In the genomic region with DNA sequence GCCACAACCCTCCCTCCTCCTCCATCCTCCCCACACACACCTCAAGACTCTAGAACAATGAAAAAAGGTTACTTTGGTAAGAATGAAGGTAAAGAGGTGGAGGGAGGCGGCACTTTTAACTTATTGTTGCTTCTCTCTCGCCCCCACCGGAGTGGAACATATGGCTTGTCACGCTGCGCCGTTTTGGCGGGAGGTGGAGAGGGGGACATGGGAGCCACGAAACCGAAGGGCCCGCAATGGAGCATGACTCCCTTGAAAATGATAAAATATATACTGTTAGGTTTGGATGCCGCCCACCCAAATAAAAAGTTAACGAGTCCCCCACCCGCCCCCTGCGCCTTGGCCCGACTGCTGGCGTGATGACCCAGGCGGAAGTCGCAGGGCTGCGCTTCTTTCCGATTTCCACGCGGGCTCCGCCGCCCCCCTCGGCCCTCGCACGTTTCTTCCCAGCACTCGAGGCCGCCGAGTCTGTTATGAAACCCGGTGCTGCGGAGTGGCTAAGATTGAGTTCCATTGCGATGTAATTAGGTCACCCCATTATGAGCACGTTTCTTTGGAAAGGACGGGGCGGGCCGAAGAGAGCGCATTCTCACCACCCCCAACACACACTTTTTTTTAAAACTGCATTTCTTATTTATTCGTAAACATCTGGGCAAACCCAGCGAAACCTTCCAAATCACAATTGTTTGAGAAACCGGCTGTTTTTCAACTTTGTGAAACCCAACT, we compare ENCODE assay signal across 8 cellular contexts. TPM values are rescaled to one million over a fixed set of nuclear protein-coding genes. Genes with fewer than 3 reads are reported as not detected.
DNase-seq lines count a peak whose midpoint lies in the region; ATAC-seq and TF ChIP-seq lines count a peak whose summit lies in the region.

No MANE protein-coding gene starts in this region.

- peak overlapping the region; percentile 96 for H4K91ac ChIP-seq in IMR-90 (ENCODE audit: insufficient read depth, low read depth, low read length)

- ATAC-seq in IMR-90 (ENCODE audit: low read depth) (peak; percentile 22), left lung (peak; percentile 48), HG02588 (IDR thresholded peaks at IDR 0.05; ENCODE audit: unreplicated experiment) (no peak)

- H2BK15ac ChIP-seq in IMR-90 (ENCODE audit: low read depth, low read length), result peak overlapping the region; percentile 94

- intact Hi-C loops in IMR-90 (cut with micrococcal nuclease), result loop anchor here (5.0 to 10.0 kb wide), 3 partner anchors 329 to 649 kb away; no protein-coding TSS in a partner anchor
- intact Hi-C loops in left lung (cut with DNase I), result loop anchor here in 1 of 2 donors (10.0 kb wide), 1 partner anchor 399 kb away; no protein-coding TSS in a partner anchor

- peaks cover 4 to 19% of the 10 kb centered on the region in 2 experiments; a peak in 2 of 4 replicates for H3K79me1 ChIP-seq in IMR-90 (ENCODE audit: low read depth in 1 of 2, low read length in 2 of 2)

- H3K36me3 ChIP-seq in IMR-90 (ENCODE audit: control insufficient read depth, insufficient read depth, low read length) (peaks cover 24% of the 10 kb centered on the region), left lung (peaks cover 0 to 23% of the 10 kb centered on the region in 2 donors)

- peaks cover 14% of the 10 kb centered on the region for H3K4me1 ChIP-seq in IMR-90 (ENCODE audit: control insufficient read depth, insufficient read depth, low read length)
- H3K4me1 ChIP-seq in left lung, result peaks cover 6 to 28% of the 10 kb centered on the region in 2 donors

- peak overlapping the region; percentile 71 for H2BK20ac ChIP-seq in IMR-90 (ENCODE audit: low read depth, low read length)

- peak overlapping the region; percentile 90 for H4K5ac ChIP-seq in IMR-90 (ENCODE audit: low read depth, low read length)

- H3K4me3 ChIP-seq in IMR-90 (ENCODE audit: insufficient read depth, low read depth, low read length) (peak overlapping the region; percentile 72), choroid plexus epithelial cell (ENCODE audit: low read depth, low read length) (peak overlapping the region; percentile 98), left lung (peak overlapping the region; percentile 59 to 78)

- peak overlapping the region; percentile 98 for H2AK5ac ChIP-seq in IMR-90 (ENCODE audit: low read depth, low read length)

- peaks cover 36% of the 10 kb centered on the region for H4K20me1 ChIP-seq in IMR-90 (ENCODE audit: insufficient read depth, low read length)

- dilution Hi-C loops in IMR-90 (cut with HindIII; ENCODE audit: low sequenced_read_pairs, unreplicated experiment), result no loop called here

- H3K9me3 ChIP-seq in IMR-90 (ENCODE audit: control insufficient read depth, insufficient read depth, low read length), result no peaks in the 10 kb centered on the region
- H3K9me3 ChIP-seq in left lung, result no peaks in the 10 kb centered on the region

- POLR2A ChIA-PET in IMR-90 (lab: Charles Lee; ENCODE audit: unreplicated experiment), result interaction anchor here (1.6 to 2.9 kb wide), 2 partner anchors 13 to 20 kb away, joined by 4 to 16 read pairs; no protein-coding TSS in a partner anchor

- TF ChIP-seq CTCF in IMR-90 (conservative IDR thresholded peaks at IDR 0.05; ENCODE audit: low read depth, low read length), result no peak
- TF ChIP-seq CTCF in choroid plexus epithelial cell (conservative IDR thresholded peaks at IDR 0.05; ENCODE audit: low read depth, low read length), result no peak
- no peak for TF ChIP-seq CTCF in left lung (IDR thresholded peaks at IDR 0.05)

- H2BK120ac ChIP-seq in IMR-90 (ENCODE audit: low read depth, low read length), result peak overlapping the region; percentile 93

- H3K18ac ChIP-seq in IMR-90 (ENCODE audit: low read depth, low read length), result peak overlapping the region; percentile 94

- H3K56ac ChIP-seq in IMR-90 (ENCODE audit: extremely low read depth, insufficient read depth, low read length), result peak overlapping the region; percentile 97

- peak; percentile 62 for TF ChIP-seq POLR2A in IMR-90 (IDR thresholded peaks at IDR 0.05; ENCODE audit: low read depth, low read length)

- H3K27ac ChIP-seq in IMR-90 (ENCODE audit: insufficient read depth, low read length) (peak overlapping the region; percentile 98), left lung (peak overlapping the region; percentile 100)

- BruUV-seq in IMR-90 (replicated peaks; lab: Mats Ljungman, UMichigan), result no TSS peak

- H2BK5ac ChIP-seq in IMR-90 (ENCODE audit: low read depth, low read length, poor library complexity, severe bottlenecking), result peak overlapping the region; percentile 78

- peak; percentile 72 for DNase-seq in Caki2 (ENCODE audit: low read depth)
- DNase-seq in IMR-90, result peak; percentile 95
- DNase-seq in activated CD4-positive, alpha-beta T cell treated with anti-CD3 and anti-CD28 coated beads for 24 hours (ENCODE audit: low read depth in 2 of 2), result peak; percentile 71 to 75
- peak; percentile 96 for DNase-seq in choroid plexus epithelial cell (ENCODE audit: low read depth)
- peak; percentile 90 to 95 for DNase-seq in left lung
- peak; percentile 77 to 91 for DNase-seq in stimulated activated CD4-positive, alpha-beta T cell treated with anti-CD3 and anti-CD28 coated beads, Interleukin-4, amount 100 ng/mL, for 4 hours
- DNase-seq in SHP77 treated with DMSO at 0.1 percent for 48 hours (lab: John Stamatoyannopoulos, UW), result no peak

- H3K4me2 ChIP-seq in IMR-90 (ENCODE audit: low read depth, low read length), result peak overlapping the region; percentile 80

- CTCF ChIA-PET in IMR-90 (lab: Yijun Ruan, JAX), result no interaction called here

- peak overlapping the region; percentile 93 for H3K23ac ChIP-seq in IMR-90 (ENCODE audit: low read depth, low read length)

- H3K27me3 ChIP-seq in IMR-90 (ENCODE audit: control insufficient read depth, insufficient read depth, low read length), result no peaks in the 10 kb centered on the region
- H3K27me3 ChIP-seq in left lung, result no peaks in the 10 kb centered on the region

- H3K9ac ChIP-seq in IMR-90 (ENCODE audit: low read depth, low read length), result peak overlapping the region; percentile 97

- H3K9me1 ChIP-seq in IMR-90 (ENCODE audit: insufficient read depth, low read length), result peaks cover 7% of the 10 kb centered on the region; the same call in 1 of the 2 replicates

- peak overlapping the region; percentile 45 for H2AFZ ChIP-seq in IMR-90 (replicated peaks; ENCODE audit: low read length, poor library complexity)

- peak overlapping the region; percentile 91 to 97 for H4K8ac ChIP-seq in IMR-90 (ENCODE audit: low read depth in 2 of 2, low read length in 2 of 2)

- in situ Hi-C loops in Caki2 (cut with HindIII; ENCODE audit: low pct_unique_long_range_greater_than_20kb, low sequenced_read_pairs) (no loop called here), IMR-90 (cut with MboI; ENCODE audit: low sequenced_read_pairs) (no loop called here)

- peak overlapping the region; percentile 97 for H2AK9ac ChIP-seq in IMR-90 (replicated peaks; ENCODE audit: low read depth, low read length, poor library complexity)

- 0% methylated on average over 6 of the region's 41 CpGs; no CpG with 5 or more reads in 1 of the 2 experiments for WGBS in IMR-90 (ENCODE audit: extremely low coverage in 2 of 2, insufficient read length in 1 of 2), 2 experiments

- no peak for TF ChIP-seq RAD21 in IMR-90 (IDR thresholded peaks at IDR 0.05; ENCODE audit: low read length)

- H3K14ac ChIP-seq in IMR-90 (replicated peaks; ENCODE audit: low read depth, low read length), result peak overlapping the region; percentile 90

- H3K4ac ChIP-seq in IMR-90 (ENCODE audit: low read depth, low read length), result peak overlapping the region; percentile 97

TF ChIP-seq in IMR-90, 13 proteins besides CTCF, POLR2A, EP300 and RAD21:
- TF ChIP-seq RCOR1 (IDR thresholded peaks at IDR 0.05; ENCODE audit: insufficient replicate concordance, low read length) (no peak), MAZ (IDR thresholded peaks at IDR 0.05; ENCODE audit: borderline replicate concordance, low read depth, low read length) (peak; percentile 50; the same call in 1 of the 2 replicates), MXI1 (IDR thresholded peaks at IDR 0.05; ENCODE audit: borderline replicate concordance, low read depth, low read length) (peak; percentile 68; the same call in 1 of the 2 replicates), BHLHE40 (IDR thresholded peaks at IDR 0.05; ENCODE audit: low read depth, low read length) (peak; percentile 100), FOS (IDR thresholded peaks at IDR 0.05; ENCODE audit: low read depth, low read length) (peak; percentile 40), CEBPB (IDR thresholded peaks at IDR 0.05; ENCODE audit: low read depth, low read length) (peak; percentile 88)

RNA-seq across cellular contexts. Expression of a gene that starts 1.4 kb away (rescaled TPM):
- 31.6 and 102 TPM in 2 replicates for total RNA-seq in Caki2 (2014; rRNA removed; shearing (Covaris generic); ENCODE audit: low replicate concordance)
- total RNA-seq in IMR-90 (2012; rRNA removed) (6.5 and 19.7 TPM in 2 replicates), left lung (100 to 1,000 TPM; 292 to 395 TPM)
- 82.3 and 140 TPM in 2 replicates for polyA plus RNA-seq in IMR-90 (2012; rRNA removed)
- 116 and 171 TPM in 2 replicates for polyA plus RNA-seq in IMR-90 (2012; cell fraction: cytosol; rRNA removed)
- polyA plus RNA-seq in IMR-90 (2012; cell fraction: nucleus; rRNA removed; ENCODE audit: low replicate concordance), result 95.1 and 247 TPM in 2 replicates
